In the genomic region with DNA sequence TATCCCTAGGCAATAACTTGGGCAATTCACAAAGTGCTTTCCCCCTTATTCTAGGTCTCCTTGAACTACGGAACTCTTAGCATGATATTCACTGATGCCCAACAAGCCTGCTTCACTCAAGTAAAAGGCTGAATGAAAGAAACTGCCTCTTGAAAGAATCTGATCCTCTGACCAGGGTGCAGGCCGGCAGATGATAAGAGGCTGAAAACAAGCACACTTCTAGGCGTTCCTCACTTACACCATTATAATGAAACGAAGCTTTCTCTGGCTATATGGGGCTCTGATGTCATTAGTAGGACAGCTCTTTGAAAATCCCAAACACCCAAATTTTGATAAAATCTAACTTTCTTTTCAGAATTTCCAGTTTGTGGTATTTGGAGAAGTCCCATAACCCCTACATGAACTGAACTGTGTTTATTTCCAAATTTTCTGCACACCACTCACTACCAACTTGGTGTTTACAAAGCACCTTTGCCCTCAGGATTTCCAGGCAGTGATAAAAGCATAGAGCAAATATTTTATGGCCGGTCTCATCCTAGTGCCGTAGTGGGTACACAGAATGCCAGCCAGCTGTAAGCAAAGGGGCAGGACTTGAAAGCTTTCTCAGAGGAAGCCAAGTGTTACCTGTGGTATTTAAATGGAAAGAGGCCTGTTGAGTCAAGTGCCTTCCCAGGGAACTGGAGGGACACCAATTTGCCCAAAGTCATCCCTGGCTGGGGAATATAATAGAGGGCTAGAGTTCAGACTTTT, we compare ENCODE assay signal across 18 cellular contexts. TPM values are rescaled to one million over a fixed set of nuclear protein-coding genes. Genes with fewer than 3 reads are reported as not detected.
DNase-seq lines count a peak whose midpoint lies in the region; ATAC-seq and TF ChIP-seq lines count a peak whose summit lies in the region.
"Had no signal": no experiment of that assay in that cellular context is flagged by ENCODE, and none has a peak within 500 bp of the region (broad histone marks: within the 10 kb centered on the region; RNA-seq: fewer than 3 reads in every experiment).

No MANE protein-coding gene starts in this region.

- H3K27me3 ChIP-seq in HCT116 (ENCODE audit: insufficient read depth, low read length) (no peaks in the 10 kb centered on the region), right atrium auricular region (no peaks in the 10 kb centered on the region)
- H3K27me3 ChIP-seq: BE2C, ovary had no signal

- H3K9me2 ChIP-seq in HCT116 (ENCODE audit: insufficient read depth) = no peaks in the 10 kb centered on the region

- H4K20me1 ChIP-seq in HCT116 (ENCODE audit: insufficient read depth) = no peaks in the 10 kb centered on the region

- CTCF ChIA-PET in HCT116 (lab: Charles Lee) = no interaction called here
- CTCF ChIA-PET in RWPE1 (lab: Yijun Ruan, JAX) = interaction anchor here (0.5 kb wide), 1 partner anchor 128 kb away, joined by 4 read pairs; no protein-coding TSS in a partner anchor
- CTCF ChIA-PET in activated CD8-positive, alpha-beta T cell treated with anti-CD3 and anti-CD28 coated beads for 36 hours (lab: Charles Lee) = no interaction called here

- H3K27ac ChIP-seq in HCT116 (ENCODE audit: low read depth, low read length) (peak overlapping the region; percentile 66), RWPE1 (no peak overlapping the region), right atrium auricular region (peak overlapping the region; percentile 16 to 26)
- H3K27ac ChIP-seq: KMS-11, ovary had no signal

- H3K27ac Mint-ChIP-seq in activated CD8-positive, alpha-beta T cell treated with anti-CD3 and anti-CD28 coated beads for 36 hours = no peak overlapping the region
- H3K27ac Mint-ChIP-seq: activated T-cell treated with anti-CD3 and anti-CD28 coated beads, Interleukin-2, amount 50 U/mL, for 72 hours had no signal

- peaks cover 25% of the 10 kb centered on the region; the same call in 1 of the 2 replicates for H3K79me2 ChIP-seq in HCT116 (ENCODE audit: insufficient read depth, low read length)

- H3K4me3 ChIP-seq in HCT116 (replicated peaks in 1 of 2; ENCODE audit: low read depth in 1 of 2, low read length in 2 of 2) (no peak overlapping the region; a peak in 1 of 4 replicates), right atrium auricular region (no peak overlapping the region)
- H3K4me3 ChIP-seq: ovary had no signal

- no peak for TF ChIP-seq RAD21 in HCT116 (IDR thresholded peaks at IDR 0.05; ENCODE audit: low read depth)

- DNase-seq in HCT116 (ENCODE audit: low read depth, low spot score) = peak; percentile 22
- DNase-seq in RWPE1 (ENCODE audit: low spot score) = peak; percentile 49
- no peak for DNase-seq in right atrium auricular region (ENCODE audit: low spot score)
- DNase-seq in renal cortical epithelial cell (ENCODE audit: low read depth) = peak; percentile 38
- no peak for DNase-seq in activated CD8-positive, alpha-beta T cell treated with anti-CD3 and anti-CD28 coated beads for 36 hours
- no peak for DNase-seq in stimulated activated naive CD4-positive, alpha-beta T cell treated with Interleukin-2 at 50 U/mL for 16 hours (lab: John Stamatoyannopoulos, UW)
- DNase-seq in OCI-M1 (lab: John Stamatoyannopoulos, UW) = no peak
- DNase-seq: activated T-cell treated with anti-CD3 and anti-CD28 coated beads, Interleukin-2, amount 50 U/mL, for 72 hours; BE2C; DMS 273 treated with DMSO at 0.1 percent for 48 hours; NCI-H1694; ovary; SHP77; stimulated activated CD4-positive, alpha-beta T cell treated with anti-CD3 and anti-CD28 coated beads, Interleukin-12 subunit alpha, Interleukin-12 subunit beta, amount 100 ng/mL, for 4 hours; substantia nigra; T-helper 9 cell had no signal

- no peak for TF ChIP-seq CTCF in HCT116 (IDR thresholded peaks at IDR 0.05 in 2 of 3, conservative IDR thresholded peaks at IDR 0.05 in 1 of 3; ENCODE audit: borderline replicate concordance in 1 of 3, insufficient read depth in 1 of 3, low read depth in 2 of 3, low read length in 2 of 3)
- no peak for TF ChIP-seq CTCF in RWPE1 (conservative IDR thresholded peaks at IDR 0.05; ENCODE audit: low read depth)
- TF ChIP-seq CTCF in right atrium auricular region (IDR thresholded peaks at IDR 0.05) = no peak
- TF ChIP-seq CTCF in activated CD8-positive, alpha-beta T cell treated with anti-CD3 and anti-CD28 coated beads for 36 hours (IDR thresholded peaks at IDR 0.05) = no peak

- peak; percentile 79 for ATAC-seq in HCT116
- no peak for ATAC-seq in activated CD8-positive, alpha-beta T cell treated with anti-CD3 and anti-CD28 coated beads for 36 hours
- ATAC-seq: activated T-cell treated with anti-CD3 and anti-CD28 coated beads, Interleukin-2, amount 50 U/mL, for 72 hours had no signal

- no peaks in the 10 kb centered on the region for H3K9me3 Mint-ChIP-seq in activated CD8-positive, alpha-beta T cell treated with anti-CD3 and anti-CD28 coated beads for 36 hours
- H3K9me3 Mint-ChIP-seq: activated T-cell treated with anti-CD3 and anti-CD28 coated beads, Interleukin-2, amount 50 U/mL, for 72 hours had no signal

- RAD21 ChIA-PET in HCT116 (lab: Charles Lee; ENCODE audit: low non-redundant PET in 1 of 2, low total read pairs in 2 of 2, uncharacterized antibody in 2 of 2, unreplicated experiment in 2 of 2) = no interaction called here

- no peak overlapping the region for H3K4me3 Mint-ChIP-seq in activated CD8-positive, alpha-beta T cell treated with anti-CD3 and anti-CD28 coated beads for 36 hours
- H3K4me3 Mint-ChIP-seq: activated T-cell treated with anti-CD3 and anti-CD28 coated beads, Interleukin-2, amount 50 U/mL, for 72 hours had no signal

- BruUV-seq in HCT116 (replicated peaks; lab: Mats Ljungman, UMichigan) = no TSS peak

- peaks cover 8% of the 10 kb centered on the region for H3K27me3 Mint-ChIP-seq in activated CD8-positive, alpha-beta T cell treated with anti-CD3 and anti-CD28 coated beads for 36 hours

- H3K36me3 ChIP-seq in HCT116 (ENCODE audit: control insufficient read depth in 1 of 2, insufficient read depth in 2 of 2, low read length in 2 of 2) (no peaks in the 10 kb centered on the region), right atrium auricular region (no peaks in the 10 kb centered on the region)
- H3K36me3 ChIP-seq: BE2C, ovary had no signal

- H3K4me1 Mint-ChIP-seq in activated CD8-positive, alpha-beta T cell treated with anti-CD3 and anti-CD28 coated beads for 36 hours (ENCODE audit: low read depth) = no peaks in the 10 kb centered on the region

- peak overlapping the region; percentile 55 for H3K4me2 ChIP-seq in HCT116 (ENCODE audit: low read length)
- H3K4me2 ChIP-seq: KMS-11 had no signal

- no peak overlapping the region for H3K9ac ChIP-seq in HCT116 (ENCODE audit: low read length)
- H3K9ac ChIP-seq: KMS-11 had no signal

- peaks cover 23 to 45% of the 10 kb centered on the region in 2 experiments for H3K4me1 ChIP-seq in HCT116 (ENCODE audit: control insufficient read depth in 1 of 2, insufficient read depth in 2 of 2, low read length in 2 of 2)
- H3K4me1 ChIP-seq in right atrium auricular region = peaks cover 0 to 30% of the 10 kb centered on the region in 2 donors
- H3K4me1 ChIP-seq: BE2C had no signal

- no peaks in the 10 kb centered on the region for H3K36me3 Mint-ChIP-seq in activated CD8-positive, alpha-beta T cell treated with anti-CD3 and anti-CD28 coated beads for 36 hours (ENCODE audit: low read depth)

- H3K9me3 ChIP-seq in HCT116 (ENCODE audit: control insufficient read depth in 1 of 2, insufficient read depth in 1 of 2, low read depth in 1 of 2, low read length in 2 of 2) (no peaks in the 10 kb centered on the region), right atrium auricular region (no peaks in the 10 kb centered on the region)
- H3K9me3 ChIP-seq: BE2C, ovary had no signal

- intact Hi-C loops in HCT116 (cut with micrococcal nuclease) = no loop called here
- intact Hi-C loops in activated CD8-positive, alpha-beta T cell treated with anti-CD3 and anti-CD28 coated beads for 36 hours (cut with micrococcal nuclease) = no loop called here

- H2AFZ ChIP-seq in HCT116 (ENCODE audit: low read depth, low read length, poor library complexity, severe bottlenecking) = no peak overlapping the region

- POLR2A ChIA-PET in HCT116 (lab: Charles Lee) (no interaction called here), RWPE1 (lab: Yijun Ruan, JAX; ENCODE audit: low non-redundant PET) (no interaction called here)
- POLR2A ChIA-PET in activated CD8-positive, alpha-beta T cell treated with anti-CD3 and anti-CD28 coated beads for 36 hours (lab: Charles Lee) = no interaction called here

- no peak for TF ChIP-seq POLR2A in HCT116 (IDR thresholded peaks at IDR 0.05; ENCODE audit: borderline replicate concordance, extremely low read depth, insufficient read depth, insufficient read length)

TF ChIP-seq in HCT116, 20 proteins besides CTCF, POLR2A, EP300 and RAD21 (continues in another document):
- TF ChIP-seq ZFX (IDR thresholded peaks at IDR 0.05) = no peak
- peak; percentile 50; the same call in 1 of the 2 replicates for TF ChIP-seq JUND (IDR thresholded peaks at IDR 0.05)
- TF ChIP-seq, protein P1, sequence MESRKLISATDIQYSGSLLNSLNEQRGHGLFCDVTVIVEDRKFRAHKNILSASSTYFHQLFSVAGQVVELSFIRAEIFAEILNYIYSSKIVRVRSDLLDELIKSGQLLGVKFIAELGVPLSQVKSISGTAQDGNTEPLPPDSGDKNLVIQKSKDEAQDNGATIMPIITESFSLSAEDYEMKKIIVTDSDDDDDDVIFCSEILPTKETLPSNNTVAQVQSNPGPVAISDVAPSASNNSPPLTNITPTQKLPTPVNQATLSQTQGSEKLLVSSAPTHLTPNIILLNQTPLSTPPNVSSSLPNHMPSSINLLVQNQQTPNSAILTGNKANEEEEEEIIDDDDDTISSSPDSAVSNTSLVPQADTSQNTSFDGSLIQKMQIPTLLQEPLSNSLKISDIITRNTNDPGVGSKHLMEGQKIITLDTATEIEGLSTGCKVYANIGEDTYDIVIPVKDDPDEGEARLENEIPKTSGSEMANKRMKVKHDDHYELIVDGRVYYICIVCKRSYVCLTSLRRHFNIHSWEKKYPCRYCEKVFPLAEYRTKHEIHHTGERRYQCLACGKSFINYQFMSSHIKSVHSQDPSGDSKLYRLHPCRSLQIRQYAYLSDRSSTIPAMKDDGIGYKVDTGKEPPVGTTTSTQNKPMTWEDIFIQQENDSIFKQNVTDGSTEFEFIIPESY (IDR thresholded peaks at IDR 0.05; ENCODE audit: extremely low read depth, insufficient replicate concordance, low read length) = no peak
- no peak for TF ChIP-seq SRF (IDR thresholded peaks at IDR 0.05; ENCODE audit: low read depth)
- peak; percentile 35; the same call in 1 of the 2 replicates for TF ChIP-seq FOSL1 (IDR thresholded peaks at IDR 0.05; ENCODE audit: low read depth)
- TF ChIP-seq ATF3 (IDR thresholded peaks at IDR 0.05) = no peak

RNA-seq across cellular contexts. Expression of gene MAGI1, which starts 28.2 kb away (rescaled TPM):
- total RNA-seq in HCT116 (2021; ENCODE audit: unreplicated experiment) (38.6 TPM), right atrium auricular region (10 to 100 TPM; 28.5 to 34.8 TPM), renal cortical epithelial cell (4.9 and 30.5 TPM in 2 replicates)
- 16.6 and 18.5 TPM in 2 replicates for polyA plus RNA-seq in HCT116 (2012)
- under 1 TPM; 0.47 to 0.51 TPM for total RNA-seq in activated CD8-positive, alpha-beta T cell treated with anti-CD3 and anti-CD28 coated beads for 36 hours
- total RNA-seq: mononuclear cell had no signal

Comparison
In these comparisons a context has a peak if more than half of its experiments do, and no peak if none do; other contexts are left out.
1. DNase-seq: peak in HCT116 (single experiment), RWPE1 (single experiment) and renal cortical epithelial cell (single experiment); none in right atrium auricular region (single experiment), activated CD8-positive, alpha-beta T cell treated with anti-CD3 and anti-CD28 coated beads for 36 hours (single experiment), stimulated activated naive CD4-positive, alpha-beta T cell treated with Interleukin-2 at 50 U/mL for 16 hours (single experiment) and OCI-M1 (single experiment).